In the genomic region with DNA sequence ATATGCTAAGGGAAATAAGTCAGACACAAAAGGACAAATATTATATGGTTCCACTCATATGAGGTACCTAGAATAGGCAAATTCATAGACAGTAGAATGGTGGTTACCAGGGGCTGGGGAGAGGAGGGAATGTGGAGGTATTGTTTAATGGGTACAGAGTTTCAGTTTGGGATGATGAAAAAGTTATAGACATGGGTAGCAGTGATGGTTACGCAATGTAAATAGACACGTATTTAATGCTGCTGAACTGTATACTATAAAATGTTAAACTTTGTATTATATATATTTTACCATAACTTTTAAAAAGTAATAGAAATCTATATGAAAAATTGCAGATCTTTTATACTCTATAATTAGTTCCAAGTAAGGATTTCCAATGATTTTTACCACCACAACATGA, we compare ENCODE assay signal across 1 cellular context.
TF ChIP-seq lines count a peak whose summit lies in the region.

No MANE protein-coding gene starts in this region.

TF ChIP-seq in GM23338, 12 proteins besides CTCF, POLR2A, EP300 and RAD21 (continued from another document):
- TF ChIP-seq STAT1 (IDR thresholded peaks at IDR 0.05; ENCODE audit: unreplicated experiment) = no peak
- no peak for TF ChIP-seq ZNF114 (CRISPR knock-in tag; IDR thresholded peaks at IDR 0.05)
